Comparison of ENCODE assay signal across 8 cellular contexts in the genomic region with DNA sequence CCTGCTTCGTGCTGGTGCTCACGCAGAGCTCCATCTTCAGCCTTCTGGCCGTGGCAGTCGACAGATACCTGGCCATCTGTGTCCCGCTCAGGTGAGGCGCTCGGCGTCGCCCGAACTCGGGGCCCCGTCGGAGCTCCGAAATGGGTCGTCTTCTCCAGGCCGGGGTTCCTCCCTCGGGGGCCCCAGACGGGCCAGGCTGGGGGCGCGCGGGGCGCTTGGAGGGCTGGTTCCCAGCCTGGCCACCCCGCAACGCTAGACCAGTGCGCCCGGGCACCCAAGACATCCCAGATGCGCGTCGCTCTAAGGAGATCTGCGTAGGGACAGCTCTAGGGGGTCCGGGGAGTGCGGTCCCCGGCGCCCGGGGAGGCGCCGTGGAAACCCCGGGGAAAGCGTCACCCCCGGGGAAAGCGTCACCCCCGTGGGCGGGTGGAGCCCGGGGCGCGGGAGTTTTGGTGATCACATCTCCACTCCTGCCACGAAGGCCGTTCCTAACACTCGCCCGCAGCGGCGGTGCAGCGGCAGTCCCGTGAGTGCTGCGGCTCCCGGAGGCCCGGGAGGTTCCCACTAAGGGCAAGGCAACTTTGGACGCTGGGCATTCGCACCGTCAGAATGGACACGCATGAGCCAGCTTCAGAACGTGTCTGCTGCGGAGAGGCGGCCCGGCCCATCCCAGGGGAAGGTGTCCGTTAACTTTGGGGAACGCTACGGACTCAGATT. TPM values are rescaled to one million over a fixed set of nuclear protein-coding genes. Genes with fewer than 3 reads are reported as not detected.
DNase-seq lines count a peak whose midpoint lies in the region; ATAC-seq and TF ChIP-seq lines count a peak whose summit lies in the region.

No MANE protein-coding gene starts in this region.

- no peaks in the 10 kb centered on the region for H3K9me3 ChIP-seq in CD4-positive, alpha-beta T cell (ENCODE audit: control insufficient read depth, low read length)

- H3K4me1 Mint-ChIP-seq in CD4-positive, alpha-beta T cell (ENCODE audit: low read depth), result peaks cover 8% of the 10 kb centered on the region

- no peaks in the 10 kb centered on the region for H3K9me3 Mint-ChIP-seq in CD4-positive, alpha-beta T cell

- no peaks in the 10 kb centered on the region for H3K36me3 Mint-ChIP-seq in CD4-positive, alpha-beta T cell (ENCODE audit: low read depth)

- peak overlapping the region; percentile 78 for H3K4me3 Mint-ChIP-seq in CD4-positive, alpha-beta T cell

- ATAC-seq in CD4-positive, alpha-beta T cell (ENCODE audit: poor library complexity), result no peak
- ATAC-seq in GM19455 (IDR thresholded peaks at IDR 0.05; ENCODE audit: unreplicated experiment) (no peak), HG02840 (IDR thresholded peaks at IDR 0.05; ENCODE audit: low FRiP score, unreplicated experiment) (no peak), GM18502 (IDR thresholded peaks at IDR 0.05; ENCODE audit: poor library complexity, unreplicated experiment) (no peak)

- POLR2A ChIA-PET in CD4-positive, alpha-beta T cell (lab: Charles Lee), result interaction anchor here (0.5 to 1.0 kb wide), 2 partner anchors 52 to 59 kb away, joined by 3 to 4 read pairs; no protein-coding TSS in a partner anchor

- H3K27me3 Mint-ChIP-seq in CD4-positive, alpha-beta T cell, result peaks cover 48% of the 10 kb centered on the region

- CTCF ChIA-PET in CD4-positive, alpha-beta T cell (lab: Charles Lee), result interaction anchor here (1.0 to 1.4 kb wide), 2 partner anchors 13 to 53 kb away, joined by 3 to 6 read pairs; no protein-coding TSS in a partner anchor

- no peak overlapping the region for H3K27ac ChIP-seq in CD4-positive, alpha-beta T cell (ENCODE audit: low read depth, low read length)

- intact Hi-C loops in CD4-positive, alpha-beta T cell (cut with DNase I, micrococcal nuclease), result loop anchor here in 1 of 2 experiments (1.0 kb wide), 1 partner anchor 52 kb away; no protein-coding TSS in a partner anchor

- peaks cover 25% of the 10 kb centered on the region for H3K27me3 ChIP-seq in CD4-positive, alpha-beta T cell (ENCODE audit: control insufficient read depth, insufficient read depth, low read length)
- no peaks in the 10 kb centered on the region for H3K27me3 ChIP-seq in kidney epithelial cell (ENCODE audit: control insufficient read depth, insufficient read depth, low read length)

- H3K4me3 ChIP-seq in Jurkat, Clone E6-1 (ENCODE audit: low read length), result peak overlapping the region; percentile 62
- peak overlapping the region; percentile 46 for H3K4me3 ChIP-seq in kidney epithelial cell (ENCODE audit: low read depth, low read length)

- H3K27ac Mint-ChIP-seq in CD4-positive, alpha-beta T cell, result no peak overlapping the region

- H3K36me3 ChIP-seq in kidney epithelial cell (ENCODE audit: control insufficient read depth, insufficient read depth, low read length), result no peaks in the 10 kb centered on the region

- TF ChIP-seq CTCF in CD4-positive, alpha-beta T cell (IDR thresholded peaks at IDR 0.05), result no peak
- TF ChIP-seq CTCF in kidney epithelial cell (IDR thresholded peaks at IDR 0.05; ENCODE audit: insufficient read depth, low read length, poor library complexity, severe bottlenecking), result no peak

- no peak for DNase-seq in CD4-positive, alpha-beta T cell
- DNase-seq in Jurkat, Clone E6-1 (ENCODE audit: low read depth, low spot score), result no peak
- DNase-seq in astrocyte of the hippocampus (ENCODE audit: low read depth, low spot score) (peak; percentile 57), kidney epithelial cell (ENCODE audit: low read depth) (no peak)
- peak; percentile 39 for DNase-seq in stimulated activated CD4-positive, alpha-beta T cell treated with anti-CD3 and anti-CD28 coated beads, Interleukin-4, amount 100 ng/mL, for 24 hours

RNA-seq across cellular contexts. Expression of gene ADORA2B, which starts 0.7 kb away (rescaled TPM):
- not detected for total RNA-seq in CD4-positive, alpha-beta T cell
- polyA plus RNA-seq in Jurkat, Clone E6-1 (2012; ENCODE audit: insufficient read depth, insufficient read length), result 11.2 TPM
- total RNA-seq in kidney epithelial cell, result 6.6 and 13.0 TPM in 2 replicates

RNA-seq across cellular contexts. Expression of gene ZSWIM7, which starts 53.9 kb away (rescaled TPM):
- 10 to 100 TPM; 11.3 to 13.0 TPM for total RNA-seq in CD4-positive, alpha-beta T cell
- polyA plus RNA-seq in Jurkat, Clone E6-1 (2012; ENCODE audit: insufficient read depth, insufficient read length), result 65.5 TPM
- 28.6 and 41.6 TPM in 2 replicates for total RNA-seq in kidney epithelial cell

RNA-seq across cellular contexts. Expression of gene TTC19, which starts 54.0 kb away (rescaled TPM):
- 10 to 100 TPM; 57.8 to 66.7 TPM for total RNA-seq in CD4-positive, alpha-beta T cell
- polyA plus RNA-seq in Jurkat, Clone E6-1 (2012; ENCODE audit: insufficient read depth, insufficient read length), result 51.6 TPM
- total RNA-seq in kidney epithelial cell, result 70.2 and 71.2 TPM in 2 replicates

Comparison
In these comparisons a context has a peak if more than half of its experiments do, and no peak if none do; other contexts are left out.
1. DNase-seq: peak in astrocyte of the hippocampus (single experiment) and stimulated activated CD4-positive, alpha-beta T cell treated with anti-CD3 and anti-CD28 coated beads, Interleukin-4, amount 100 ng/mL, for 24 hours (single experiment); none in CD4-positive, alpha-beta T cell (0 of 10), Jurkat, Clone E6-1 (single experiment) and kidney epithelial cell (single experiment).